ENCODE assay signal across 17 cellular contexts in genomic region chr1:205797122-205797521, GRCh38. TPM values are rescaled to one million over a fixed set of nuclear protein-coding genes. Genes with fewer than 3 reads are reported as not detected.
"Had no signal": no experiment of that assay in that cellular context is flagged by ENCODE, and none has a peak within 500 bp of the region (broad histone marks: within the 10 kb centered on the region; RNA-seq: fewer than 3 reads in every experiment).

No MANE protein-coding gene starts in this region.

- H3K4me3 Mint-ChIP-seq: dendritic cell treated with granulocyte-macrophage colony-stimulating factor and Interleukin-4, amounts not matched to agents 40 ng/mL and 50 ng/mL, for 4 days; naive thymus-derived CD8-positive, alpha-beta T cell had no signal

- H3K27me3 ChIP-seq: foreskin keratinocyte, sigmoid colon had no signal

- H3K27ac Mint-ChIP-seq: dendritic cell treated with granulocyte-macrophage colony-stimulating factor and Interleukin-4, amounts not matched to agents 40 ng/mL and 50 ng/mL, for 4 days had no signal

- DNase-seq: cerebellar nuclear complex; erythroblast; foreskin keratinocyte; hippocampal formation; mammary epithelial cell; mucosa of descending colon; naive thymus-derived CD8-positive, alpha-beta T cell; sigmoid colon; stimulated activated CD4-positive, alpha-beta T cell treated with anti-CD3 and anti-CD28 coated beads, Interleukin-2, amount 100 ng/mL, for 24 hours; stimulated activated CD4-positive, alpha-beta T cell treated with anti-CD3 and anti-CD28 coated beads, Interleukin-4, amount 100 ng/mL, for 4 hours; stimulated activated naive CD4-positive, alpha-beta T cell treated with Interleukin-2 at 50 U/mL for 16 hours; trophoblast cell had no signal

- H3K9me3 ChIP-seq: mucosa of descending colon, prostate gland, sigmoid colon had no signal

- H3K27me3 Mint-ChIP-seq: dendritic cell treated with granulocyte-macrophage colony-stimulating factor and Interleukin-4, amounts not matched to agents 40 ng/mL and 50 ng/mL, for 4 days; naive thymus-derived CD8-positive, alpha-beta T cell had no signal

- ATAC-seq: foreskin keratinocyte; mucosa of descending colon; naive thymus-derived CD8-positive, alpha-beta T cell had no signal

- H3K4me3 ChIP-seq: mucosa of descending colon, prostate gland, sigmoid colon, skin epidermis had no signal

- H3K9me3 Mint-ChIP-seq: dendritic cell treated with granulocyte-macrophage colony-stimulating factor and Interleukin-4, amounts not matched to agents 40 ng/mL and 50 ng/mL, for 4 days; naive thymus-derived CD8-positive, alpha-beta T cell had no signal

- H3K4me1 ChIP-seq: parathyroid adenoma, prostate gland had no signal

- H3K27ac ChIP-seq: foreskin keratinocyte, parathyroid adenoma, prostate gland, sigmoid colon, skin epidermis had no signal

RNA-seq across cellular contexts. Expression of gene PM20D1, which starts 52.8 kb away (rescaled TPM):
- total RNA-seq: endothelial cell of umbilical vein, foreskin keratinocyte, mammary epithelial cell, prostate gland had no signal
